ENCODE assay signal across 8 cellular contexts in the genomic region with DNA sequence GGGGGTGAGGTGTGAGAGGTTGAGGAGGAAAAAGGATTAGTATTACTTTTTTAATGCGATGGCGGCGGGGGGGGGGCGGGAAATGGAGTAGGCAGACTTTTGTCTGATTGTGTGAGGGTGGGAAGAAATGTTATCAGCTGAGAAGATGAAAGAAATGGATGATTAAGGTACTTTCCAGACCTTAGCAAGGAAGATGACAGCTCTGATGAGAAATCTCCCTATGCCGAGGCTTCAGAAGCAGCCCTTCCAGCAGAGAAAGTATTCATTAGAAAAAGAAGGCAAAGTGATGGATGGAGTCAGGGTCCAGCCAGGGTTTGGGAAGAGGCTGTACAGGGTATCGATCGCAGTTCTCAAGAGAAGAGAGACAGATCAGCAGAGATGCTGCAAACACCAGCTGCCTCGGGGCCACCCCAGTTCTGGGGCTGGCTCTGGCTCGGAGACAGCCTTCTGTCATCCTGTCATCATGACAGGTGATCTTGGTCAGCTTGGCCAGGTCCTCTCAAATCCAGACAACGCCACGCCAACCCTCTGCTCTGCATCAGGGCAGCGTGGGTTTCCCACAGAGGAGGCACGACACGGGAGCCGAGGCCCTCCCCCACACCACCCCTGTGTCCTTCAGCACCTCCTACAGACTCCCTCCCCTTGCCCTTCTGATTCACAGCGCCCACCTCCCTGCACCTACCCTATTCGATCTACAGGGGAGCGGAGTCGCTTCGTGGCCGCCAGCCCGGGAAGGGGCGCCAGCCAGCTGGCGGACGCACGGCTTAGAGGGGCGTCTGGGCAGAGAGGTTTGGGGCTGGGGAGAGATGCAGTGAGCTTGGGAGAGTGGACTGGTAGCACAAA. TPM values are rescaled to one million over a fixed set of nuclear protein-coding genes. Genes with fewer than 3 reads are reported as not detected.
A peak's percentile ranks its signal among the peaks of the same experiment; 100 is the strongest.
DNase-seq lines count a peak whose midpoint lies in the region; ATAC-seq and TF ChIP-seq lines count a peak whose summit lies in the region.

No MANE protein-coding gene starts in this region.

- H3K4me3 ChIP-seq in Jurkat, Clone E6-1 (ENCODE audit: low read length), result peak overlapping the region; percentile 64
- peak overlapping the region; percentile 75 to 90 for H3K4me3 ChIP-seq in mucosa of rectum (ENCODE audit: low read length in 2 of 2)

- ATAC-seq in GM21529 (IDR thresholded peaks at IDR 0.05; ENCODE audit: unreplicated experiment), result peak; percentile 25
- ATAC-seq in effector memory CD8-positive, alpha-beta T cell (replicated peaks), result peak; percentile 58

- peak overlapping the region; percentile 93 to 98 for H3K4me3 Mint-ChIP-seq in effector memory CD8-positive, alpha-beta T cell
- peak overlapping the region; percentile 94 for H3K4me3 Mint-ChIP-seq in type B pancreatic cell

- no peaks in the 10 kb centered on the region for H3K9me3 Mint-ChIP-seq in effector memory CD8-positive, alpha-beta T cell
- peaks cover 5% of the 10 kb centered on the region for H3K9me3 Mint-ChIP-seq in type B pancreatic cell

- no peak overlapping the region for H3K27ac ChIP-seq in mucosa of rectum (ENCODE audit: low read depth in 2 of 2, low read length in 2 of 2)

- H3K27ac Mint-ChIP-seq in effector memory CD8-positive, alpha-beta T cell, result peak overlapping the region; percentile 90 to 92
- peak overlapping the region; percentile 64 for H3K27ac Mint-ChIP-seq in type B pancreatic cell

- peaks cover 14% of the 10 kb centered on the region for H3K36me3 Mint-ChIP-seq in effector memory CD8-positive, alpha-beta T cell (ENCODE audit: insufficient read depth)
- H3K36me3 Mint-ChIP-seq in type B pancreatic cell, result no peaks in the 10 kb centered on the region

- TF ChIP-seq CTCF in type B pancreatic cell (conservative IDR thresholded peaks at IDR 0.05), result peak; percentile 58

- peaks cover 2 to 3% of the 10 kb centered on the region in 2 donors for H3K27me3 ChIP-seq in mucosa of rectum (ENCODE audit: control insufficient read depth in 2 of 2, insufficient read depth in 2 of 2, low read length in 2 of 2)

- no peaks in the 10 kb centered on the region for H3K9me3 ChIP-seq in mucosa of rectum (ENCODE audit: control insufficient read depth in 2 of 2, low read length in 2 of 2)

- H3K9ac ChIP-seq in mucosa of rectum (ENCODE audit: low read depth in 1 of 2, low read length in 2 of 2), result peak overlapping the region in 1 of 2 donors; percentile 14

- peaks cover 20 to 27% of the 10 kb centered on the region in 2 donors for H3K4me1 Mint-ChIP-seq in effector memory CD8-positive, alpha-beta T cell (ENCODE audit: low read depth in 2 of 2)
- peaks cover 16% of the 10 kb centered on the region for H3K4me1 Mint-ChIP-seq in type B pancreatic cell (ENCODE audit: unreplicated experiment)

- peaks cover 12 to 13% of the 10 kb centered on the region in 2 donors for H3K4me1 ChIP-seq in mucosa of rectum (ENCODE audit: control insufficient read depth in 2 of 2, insufficient read depth in 2 of 2, low read length in 2 of 2)

- H3K27me3 Mint-ChIP-seq in effector memory CD8-positive, alpha-beta T cell, result peaks cover 16 to 30% of the 10 kb centered on the region in 2 donors
- H3K27me3 Mint-ChIP-seq in type B pancreatic cell, result peaks cover 49% of the 10 kb centered on the region

- DNase-seq in ELF-1 (ENCODE audit: low read depth, low spot score), result peak; percentile 80
- DNase-seq in Jurkat, Clone E6-1 (ENCODE audit: low read depth, low spot score), result peak; percentile 51
- DNase-seq in activated CD4-positive, CD25-positive, alpha-beta regulatory T cell treated with anti-CD3 and anti-CD28 coated beads, Interleukin-2, amount 50 U/mL, for 72 hours, result peak; percentile 53
- DNase-seq in effector memory CD8-positive, alpha-beta T cell, result peak in 1 of 3 experiments; percentile 36
- DNase-seq in type B pancreatic cell (ENCODE audit: extremely low spot score, unreplicated experiment), result no peak
- no peak for DNase-seq in glomerular visceral epithelial cell (ENCODE audit: extremely low spot score)

- H3K36me3 ChIP-seq in mucosa of rectum (ENCODE audit: control insufficient read depth in 2 of 2, insufficient read depth in 2 of 2, low read length in 2 of 2), result no peaks in the 10 kb centered on the region

RNA-seq across cellular contexts. Expression of gene ATXN7L2, which starts 0.7 kb away (rescaled TPM):
- polyA plus RNA-seq in Jurkat, Clone E6-1 (2012; ENCODE audit: insufficient read depth, insufficient read length), result 18.1 TPM
- 5.7 and 12.0 TPM in 2 replicates for total RNA-seq in type B pancreatic cell (ENCODE audit: low replicate concordance)

RNA-seq across cellular contexts. Expression of gene CYB561D1, which starts 10.9 kb away (rescaled TPM):
- 4.7 TPM for polyA plus RNA-seq in Jurkat, Clone E6-1 (2012; ENCODE audit: insufficient read depth, insufficient read length)
- total RNA-seq in type B pancreatic cell (ENCODE audit: low replicate concordance), result 10.4 and 14.3 TPM in 2 replicates

RNA-seq across cellular contexts. Expression of gene SYPL2, which starts 16.7 kb away (rescaled TPM):
- polyA plus RNA-seq in Jurkat, Clone E6-1 (2012; ENCODE audit: insufficient read depth, insufficient read length), result not detected
- total RNA-seq in type B pancreatic cell (ENCODE audit: low replicate concordance), result 0.33 and 0.58 TPM in 2 replicates

RNA-seq across cellular contexts. Expression of gene AMIGO1, which starts 26.5 kb away (rescaled TPM):
- polyA plus RNA-seq in Jurkat, Clone E6-1 (2012; ENCODE audit: insufficient read depth, insufficient read length), result 1.8 TPM
- 5.4 and 6.1 TPM in 2 replicates for total RNA-seq in type B pancreatic cell (ENCODE audit: low replicate concordance)

RNA-seq across cellular contexts. Expression of gene GPR61, which starts 56.7 kb away (rescaled TPM):
- not detected for polyA plus RNA-seq in Jurkat, Clone E6-1 (2012; ENCODE audit: insufficient read depth, insufficient read length)
- not detected in 2 replicates for total RNA-seq in type B pancreatic cell (ENCODE audit: low replicate concordance)

Comparison
In these comparisons a context has a peak if more than half of its experiments do, and no peak if none do; other contexts are left out.
1. DNase-seq: peak in ELF-1 (single experiment), Jurkat, Clone E6-1 (single experiment) and activated CD4-positive, CD25-positive, alpha-beta regulatory T cell treated with anti-CD3 and anti-CD28 coated beads, Interleukin-2, amount 50 U/mL, for 72 hours (single experiment); none in type B pancreatic cell (single experiment) and glomerular visceral epithelial cell (single experiment).